11 cellular contexts compared by ENCODE assay signal in the genomic region with DNA sequence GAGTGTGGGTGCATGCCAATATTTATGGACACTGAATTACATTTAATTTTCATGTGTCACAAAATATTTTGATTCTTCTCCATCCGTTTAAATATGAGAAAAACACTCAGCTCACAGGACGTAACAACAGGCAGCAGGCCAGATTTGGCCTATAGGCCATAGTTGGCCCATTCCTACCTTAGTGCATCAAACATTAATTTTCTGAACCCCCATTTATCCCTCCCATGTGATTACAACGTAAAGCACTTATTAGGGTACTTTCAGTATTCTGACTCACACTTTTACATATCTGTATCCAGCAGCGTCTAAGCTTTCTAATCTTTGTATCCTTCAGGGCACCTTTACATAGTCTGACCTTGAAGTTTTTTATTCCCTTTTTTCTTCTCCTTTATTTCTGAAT. TPM values are rescaled to one million over a fixed set of nuclear protein-coding genes. Genes with fewer than 3 reads are reported as not detected.
DNase-seq lines count a peak whose midpoint lies in the region; ATAC-seq lines count a peak whose summit lies in the region.
"Had no signal": no experiment of that assay in that cellular context is flagged by ENCODE, and none has a peak within 500 bp of the region (broad histone marks: within the 10 kb centered on the region; RNA-seq: fewer than 3 reads in every experiment).

No MANE protein-coding gene starts in this region.

- no peaks in the 10 kb centered on the region for H3K27me3 ChIP-seq in iPS-20b (ENCODE audit: insufficient read depth, low read length)
- H3K27me3 ChIP-seq: tibial artery had no signal

- H3K4me1 ChIP-seq in iPS-20b (ENCODE audit: insufficient read depth, low read length) = 0 out of 2 replicates have a peak, but pooled peaks cover 3% of the 10 kb centered on the region

- H3K27ac ChIP-seq in iPS-20b (ENCODE audit: low read length) = peak overlapping the region; percentile 8

- no peak overlapping the region for H3K9ac ChIP-seq in iPS-20b (ENCODE audit: low read depth, low read length)

- POLR2A ChIA-PET in activated CD4-positive, alpha-beta memory T cell treated with anti-CD3 and anti-CD28 coated beads, Interleukin-2, amount 10 ng/mL, durations not matched to agents 7 days and 5 days (lab: Charles Lee) = interaction anchor here (0.8 to 3.9 kb wide), 7 partner anchors 8 to 114 kb away, joined by 3 to 51 read pairs (median 5); a partner anchor contains a TSS

- H3K36me3 ChIP-seq in iPS-20b (ENCODE audit: insufficient read depth, low read depth, low read length) = peaks cover 61% of the 10 kb centered on the region

- no peaks in the 10 kb centered on the region for H3K9me3 ChIP-seq in iPS-20b (ENCODE audit: insufficient read depth, low read depth, low read length)
- H3K9me3 ChIP-seq: tibial artery had no signal

- peaks cover 86% of the 10 kb centered on the region for H3K36me3 Mint-ChIP-seq in activated T-cell treated with anti-CD3 and anti-CD28 coated beads, Interleukin-2, amount 50 U/mL, for 24 hours (ENCODE audit: low read depth)
- H3K36me3 Mint-ChIP-seq in activated CD4-positive, alpha-beta memory T cell treated with anti-CD3 and anti-CD28 coated beads, Interleukin-2, amount 10 ng/mL, durations not matched to agents 7 days and 5 days (ENCODE audit: low read depth) = peaks cover 71% of the 10 kb centered on the region

- peak overlapping the region; percentile 52; the same call in 1 of the 2 replicates for H3K4me3 ChIP-seq in iPS-20b (ENCODE audit: low read length)
- H3K4me3 ChIP-seq: tibial artery had no signal

- H3K9me3 Mint-ChIP-seq in activated T-cell treated with anti-CD3 and anti-CD28 coated beads, Interleukin-2, amount 50 U/mL, for 24 hours = no peaks in the 10 kb centered on the region
- no peaks in the 10 kb centered on the region for H3K9me3 Mint-ChIP-seq in activated CD4-positive, alpha-beta memory T cell treated with anti-CD3 and anti-CD28 coated beads, Interleukin-2, amount 10 ng/mL, durations not matched to agents 7 days and 5 days
- no peaks in the 10 kb centered on the region for H3K9me3 Mint-ChIP-seq in stimulated activated naive CD8-positive, alpha-beta T cell treated with anti-CD3 and anti-CD28 coated beads, Interleukin-15, amount 100 ng/mL, for 72 hours

- no peaks in the 10 kb centered on the region for H3K27me3 Mint-ChIP-seq in activated T-cell treated with anti-CD3 and anti-CD28 coated beads, Interleukin-2, amount 50 U/mL, for 24 hours
- H3K27me3 Mint-ChIP-seq in activated CD4-positive, alpha-beta memory T cell treated with anti-CD3 and anti-CD28 coated beads, Interleukin-2, amount 10 ng/mL, durations not matched to agents 7 days and 5 days = no peaks in the 10 kb centered on the region
- no peaks in the 10 kb centered on the region for H3K27me3 Mint-ChIP-seq in stimulated activated naive CD8-positive, alpha-beta T cell treated with anti-CD3 and anti-CD28 coated beads, Interleukin-15, amount 100 ng/mL, for 72 hours

- CTCF ChIA-PET in activated CD4-positive, alpha-beta memory T cell treated with anti-CD3 and anti-CD28 coated beads, Interleukin-2, amount 10 ng/mL, durations not matched to agents 7 days and 5 days (lab: Charles Lee) = interaction anchor here (1.7 kb wide), 1 partner anchor 57 kb away, joined by 5 read pairs; a partner anchor contains a TSS

- H3K4me3 Mint-ChIP-seq in activated T-cell treated with anti-CD3 and anti-CD28 coated beads, Interleukin-2, amount 50 U/mL, for 24 hours = peak overlapping the region; percentile 76
- H3K4me3 Mint-ChIP-seq in activated CD4-positive, alpha-beta memory T cell treated with anti-CD3 and anti-CD28 coated beads, Interleukin-2, amount 10 ng/mL, durations not matched to agents 7 days and 5 days = peak overlapping the region; percentile 74
- H3K4me3 Mint-ChIP-seq in stimulated activated naive CD8-positive, alpha-beta T cell treated with anti-CD3 and anti-CD28 coated beads, Interleukin-15, amount 100 ng/mL, for 72 hours = peak overlapping the region; percentile 70 to 80

- no peak for ATAC-seq in stimulated activated naive CD8-positive, alpha-beta T cell treated with anti-CD3 and anti-CD28 coated beads, Interleukin-15, amount 100 ng/mL, for 72 hours

- H3K27ac Mint-ChIP-seq in activated T-cell treated with anti-CD3 and anti-CD28 coated beads, Interleukin-2, amount 50 U/mL, for 24 hours = peak overlapping the region; percentile 94
- H3K27ac Mint-ChIP-seq in activated CD4-positive, alpha-beta memory T cell treated with anti-CD3 and anti-CD28 coated beads, Interleukin-2, amount 10 ng/mL, durations not matched to agents 7 days and 5 days = peak overlapping the region; percentile 91
- peak overlapping the region; percentile 49 to 84 for H3K27ac Mint-ChIP-seq in stimulated activated naive CD8-positive, alpha-beta T cell treated with anti-CD3 and anti-CD28 coated beads, Interleukin-15, amount 100 ng/mL, for 72 hours

- DNase-seq in activated T-cell treated with anti-CD3 and anti-CD28 coated beads, Interleukin-2, amount 50 U/mL, for 24 hours = no peak
- no peak for DNase-seq in activated T-cell treated with anti-CD3 and anti-CD28 coated beads, Interleukin-2, amount 50 U/mL, for 48 hours
- no peak for DNase-seq in activated CD4-positive, alpha-beta memory T cell treated with anti-CD3 and anti-CD28 coated beads, Interleukin-2, amount 10 ng/mL, durations not matched to agents 7 days and 5 days
- DNase-seq in stimulated activated naive CD8-positive, alpha-beta T cell treated with anti-CD3 and anti-CD28 coated beads, Interleukin-15, amount 100 ng/mL, for 72 hours = no peak
- DNase-seq in NCI-H1436 treated with DMSO at 0.1 percent for 48 hours (lab: John Stamatoyannopoulos, UW) (no peak), iPS-NIHi11 (ENCODE audit: low spot score) (no peak), anterior cingulate cortex (lab: John Stamatoyannopoulos, UW) (no peak)
- DNase-seq: kidney, NCI-H1105, tibial artery had no signal

- H3K4me1 Mint-ChIP-seq in activated T-cell treated with anti-CD3 and anti-CD28 coated beads, Interleukin-2, amount 50 U/mL, for 24 hours (ENCODE audit: low read depth) = peaks cover 43% of the 10 kb centered on the region
- peaks cover 58% of the 10 kb centered on the region for H3K4me1 Mint-ChIP-seq in activated CD4-positive, alpha-beta memory T cell treated with anti-CD3 and anti-CD28 coated beads, Interleukin-2, amount 10 ng/mL, durations not matched to agents 7 days and 5 days
- H3K4me1 Mint-ChIP-seq in stimulated activated naive CD8-positive, alpha-beta T cell treated with anti-CD3 and anti-CD28 coated beads, Interleukin-15, amount 100 ng/mL, for 72 hours = peaks cover 43% of the 10 kb centered on the region

RNA-seq across cellular contexts. Expression of a gene that starts 4.0 kb away (rescaled TPM):
- 10 to 100 TPM; 96.0 to 96.5 TPM for total RNA-seq in activated CD4-positive, alpha-beta memory T cell treated with anti-CD3 and anti-CD28 coated beads, Interleukin-2, amount 10 ng/mL, durations not matched to agents 7 days and 5 days

RNA-seq across cellular contexts. Expression of a gene that starts 11.2 kb away (rescaled TPM):
- 10 to 100 TPM; 31.4 to 31.6 TPM for total RNA-seq in activated CD4-positive, alpha-beta memory T cell treated with anti-CD3 and anti-CD28 coated beads, Interleukin-2, amount 10 ng/mL, durations not matched to agents 7 days and 5 days

RNA-seq across cellular contexts. Expression of a gene that starts 19.3 kb away (rescaled TPM):
- not detected for total RNA-seq in activated CD4-positive, alpha-beta memory T cell treated with anti-CD3 and anti-CD28 coated beads, Interleukin-2, amount 10 ng/mL, durations not matched to agents 7 days and 5 days
- total RNA-seq: kidney had no signal

RNA-seq across cellular contexts. Expression of a gene that starts 56.7 kb away (rescaled TPM):
- 10 to 100 TPM; 50.9 to 59.6 TPM for total RNA-seq in activated CD4-positive, alpha-beta memory T cell treated with anti-CD3 and anti-CD28 coated beads, Interleukin-2, amount 10 ng/mL, durations not matched to agents 7 days and 5 days
